3 cellular contexts compared by ENCODE assay signal in genomic region chr10:132970641-132971438, GRCh38.
TF ChIP-seq lines count a peak whose summit lies in the region.

No MANE protein-coding gene starts in this region.

TF ChIP-seq in SK-N-SH, 30 proteins besides CTCF, POLR2A, EP300 and RAD21 (continued from another document):
- TF ChIP-seq JUND (IDR thresholded peaks at IDR 0.05): no peak
- no peak for TF ChIP-seq FOXM1 (IDR thresholded peaks at IDR 0.05; ENCODE audit: low read depth)
- no peak for TF ChIP-seq MAX (IDR thresholded peaks at IDR 0.05; ENCODE audit: low read depth)
- TF ChIP-seq FOXJ3 (CRISPR knock-in tag; IDR thresholded peaks at IDR 0.05): no peak
- TF ChIP-seq GABPA (IDR thresholded peaks at IDR 0.05; ENCODE audit: low read depth): no peak
- no peak for TF ChIP-seq RFX5 (IDR thresholded peaks at IDR 0.05; ENCODE audit: low read length)
- no peak for TF ChIP-seq GATA2 (CRISPR knock-in tag; IDR thresholded peaks at IDR 0.05)
- TF ChIP-seq IRF3 (IDR thresholded peaks at IDR 0.05; ENCODE audit: low read depth, low read length): no peak
- TF ChIP-seq CHD2 (IDR thresholded peaks at IDR 0.05; ENCODE audit: low read length, partially characterized antibody): no peak
- no peak for TF ChIP-seq REST (IDR thresholded peaks at IDR 0.05; ENCODE audit: low read depth, low read length)
- TF ChIP-seq EZH2phosphoT487 (IDR thresholded peaks at IDR 0.05; ENCODE audit: borderline replicate concordance, low read depth): no peak
- TF ChIP-seq SIN3A (IDR thresholded peaks at IDR 0.05; ENCODE audit: borderline replicate concordance, low read depth, low read length): no peak

TF ChIP-seq in SK-N-SH treated with all-trans-retinoic acid at 6 μM for 48 hours, 23 proteins besides CTCF, POLR2A, EP300 and RAD21:
- TF ChIP-seq CSRNP3 (CRISPR knock-in tag; IDR thresholded peaks at IDR 0.05) (no peak), PPARA (CRISPR knock-in tag; IDR thresholded peaks at IDR 0.05; ENCODE audit: borderline replicate concordance) (no peak), TSHZ2 (CRISPR knock-in tag; IDR thresholded peaks at IDR 0.05) (no peak), ZNF565 (CRISPR knock-in tag; conservative IDR thresholded peaks at IDR 0.05; ENCODE audit: low read depth) (no peak), BACH2 (CRISPR knock-in tag; IDR thresholded peaks at IDR 0.05; ENCODE audit: borderline replicate concordance) (no peak), TCF4 (CRISPR knock-in tag; IDR thresholded peaks at IDR 0.05; ENCODE audit: borderline replicate concordance) (no peak), POU6F1 (CRISPR knock-in tag; IDR thresholded peaks at IDR 0.05; ENCODE audit: borderline replicate concordance, low read depth) (no peak), ISL1 (CRISPR knock-in tag; IDR thresholded peaks at IDR 0.05) (no peak), ZNF70 (CRISPR knock-in tag; IDR thresholded peaks at IDR 0.05) (no peak), RARB (CRISPR knock-in tag; IDR thresholded peaks at IDR 0.05) (no peak), CREB5 (CRISPR knock-in tag; IDR thresholded peaks at IDR 0.05; ENCODE audit: low read depth) (no peak), ZNF8 (CRISPR knock-in tag; IDR thresholded peaks at IDR 0.05) (no peak), GLIS3 (CRISPR knock-in tag; IDR thresholded peaks at IDR 0.05) (no peak)
TF ChIP-seq in SK-N-SH treated with all-trans-retinoic acid at 6 μM for 48 hours: peak in this region for 0.

TF ChIP-seq in GM23338, 12 proteins besides CTCF, POLR2A, EP300 and RAD21 (continued from another document):
- TF ChIP-seq NANOG (IDR thresholded peaks at IDR 0.05; ENCODE audit: borderline replicate concordance): no peak
- TF ChIP-seq ZNF331 (CRISPR knock-in tag; IDR thresholded peaks at IDR 0.05; ENCODE audit: low read depth): no peak
- no peak for TF ChIP-seq EZH2 (IDR thresholded peaks at IDR 0.05; ENCODE audit: low read depth, unreplicated experiment)
- no peak for TF ChIP-seq ETS1 (IDR thresholded peaks at IDR 0.05)
- TF ChIP-seq STAT1 (IDR thresholded peaks at IDR 0.05; ENCODE audit: unreplicated experiment): no peak
- no peak for TF ChIP-seq REST (IDR thresholded peaks at IDR 0.05; ENCODE audit: unreplicated experiment)
- no peak for TF ChIP-seq POLR2AphosphoS5 (IDR thresholded peaks at IDR 0.05; ENCODE audit: low read depth)
- no peak for TF ChIP-seq JUNB (IDR thresholded peaks at IDR 0.05; ENCODE audit: unreplicated experiment)
- no peak for TF ChIP-seq ZNF462 (CRISPR knock-in tag; IDR thresholded peaks at IDR 0.05)
- no peak for TF ChIP-seq CREB1 (CRISPR knock-in tag; IDR thresholded peaks at IDR 0.05; ENCODE audit: low read depth)
